In the genomic region with DNA sequence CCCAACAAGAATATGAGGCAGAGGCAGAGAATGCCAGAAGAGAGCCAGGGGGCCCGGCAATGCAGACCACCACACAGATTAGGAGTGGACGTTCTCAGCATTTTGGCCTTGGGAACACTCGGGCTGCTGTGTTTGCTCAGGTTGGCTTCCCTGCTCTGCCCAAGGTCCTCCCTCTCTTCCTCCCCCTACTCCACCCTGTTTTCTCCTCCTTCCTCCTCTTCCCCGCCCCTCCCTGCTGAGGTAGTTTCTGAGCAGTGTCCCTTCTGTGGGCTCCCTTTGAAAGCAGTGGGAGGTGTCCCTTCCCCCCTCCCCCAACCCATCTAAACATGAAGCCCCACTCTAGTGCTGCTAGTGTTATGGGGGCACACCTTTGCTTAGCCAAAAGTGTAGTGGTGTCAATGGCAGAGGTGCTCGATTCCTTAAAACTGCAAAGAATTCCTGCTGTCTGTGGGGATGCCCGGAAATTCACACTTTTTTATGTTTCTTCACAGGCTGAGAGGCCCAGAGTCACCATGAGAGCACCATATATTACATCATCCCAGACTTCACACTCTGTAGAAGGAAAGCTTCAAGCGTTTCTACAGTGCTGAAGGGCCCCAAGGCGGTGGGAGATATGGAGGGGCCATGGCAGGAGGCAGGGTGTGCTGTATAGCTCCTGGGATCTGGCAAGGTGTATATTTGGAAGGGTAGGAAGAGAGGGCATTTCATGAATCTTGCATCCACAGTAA, we compare ENCODE assay signal across 20 cellular contexts. TPM values are rescaled to one million over a fixed set of nuclear protein-coding genes. Genes with fewer than 3 reads are reported as not detected.
DNase-seq lines count a peak whose midpoint lies in the region; ATAC-seq, FAIRE-seq and TF ChIP-seq lines count a peak whose summit lies in the region.
"Had no signal": no experiment of that assay in that cellular context is flagged by ENCODE, and none has a peak within 500 bp of the region (broad histone marks: within the 10 kb centered on the region; RNA-seq: fewer than 3 reads in every experiment).

A gene (minus strand): TSS at position 161 of the 728 bp plus-strand sequence. CDS start 60 bp downstream, at position 101.

- H3K27ac ChIP-seq in mammary epithelial cell (ENCODE audit: insufficient read depth, low read depth, low read length) = no peak within 1 kb of the TSS
- H3K27ac ChIP-seq: BLaER1 treated with 17β-estradiol and CSF1 and Interleukin-3, amounts not matched to agents 10 nM and 100 nM; sigmoid colon had no signal

- H3K27ac Mint-ChIP-seq in activated CD8-positive, alpha-beta T cell treated with anti-CD3 and anti-CD28 coated beads, Interleukin-2, amount 10 ng/mL, durations not matched to agents 7 days and 5 days = no peak within 1 kb of the TSS
- H3K27ac Mint-ChIP-seq: activated naive CD8-positive, alpha-beta T cell; stimulated activated memory B cell treated with anti-CD40 and anti-IgM and Interleukin-4, amounts not matched to agents 10 μg/mL and 1 μg/mL and 100 μg/mL, for 72 hours had no signal

- peaks cover 15% of the 10 kb centered on the region for H3K4me1 ChIP-seq in mammary epithelial cell (ENCODE audit: insufficient read depth, low read length)
- peaks cover 4% of the 10 kb centered on the region for H3K4me1 ChIP-seq in mucosa of descending colon (ENCODE audit: low read depth)
- H3K4me1 ChIP-seq: sigmoid colon had no signal

- H3K36me3 ChIP-seq in mammary epithelial cell (ENCODE audit: insufficient read depth, low read length) = no peaks in the 10 kb centered on the region
- no peaks in the 10 kb centered on the region for H3K36me3 ChIP-seq in mucosa of descending colon (ENCODE audit: low read depth)
- H3K36me3 ChIP-seq: sigmoid colon had no signal

- in situ Hi-C loops in mammary epithelial cell (cut with MboI; ENCODE audit: low sequenced_read_pairs in 2 of 2) = no loop called here

- POLR2A ChIA-PET in activated CD8-positive, alpha-beta T cell treated with anti-CD3 and anti-CD28 coated beads, Interleukin-2, amount 10 ng/mL, durations not matched to agents 7 days and 5 days (lab: Charles Lee) = no interaction called here

- dilution Hi-C loops in mammary epithelial cell (cut with HindIII; ENCODE audit: low sequenced_read_pairs) = no loop called here

- no peaks in the 10 kb centered on the region for H3K36me3 Mint-ChIP-seq in activated CD8-positive, alpha-beta T cell treated with anti-CD3 and anti-CD28 coated beads, Interleukin-2, amount 10 ng/mL, durations not matched to agents 7 days and 5 days (ENCODE audit: low read depth)
- H3K36me3 Mint-ChIP-seq: activated naive CD8-positive, alpha-beta T cell; stimulated activated memory B cell treated with anti-CD40 and anti-IgM and Interleukin-4, amounts not matched to agents 10 μg/mL and 1 μg/mL and 100 μg/mL, for 72 hours had no signal

- H2AFZ ChIP-seq in mammary epithelial cell (ENCODE audit: low read depth, low read length) = no peak within 1 kb of the TSS

- H3K4me3 ChIP-seq in AG09309 (ENCODE audit: control insufficient read depth, low read depth, low read length) (peak within 1 kb of the TSS; percentile 23), mammary epithelial cell (replicated peaks in 1 of 3; ENCODE audit: insufficient read depth in 1 of 3, low read depth in 2 of 3, low read length in 3 of 3) (no peak within 1 kb of the TSS), mucosa of descending colon (no peak within 1 kb of the TSS)
- H3K4me3 ChIP-seq: BLaER1 treated with 17β-estradiol and CSF1 and Interleukin-3, amounts not matched to agents 10 nM and 100 nM; lung; sigmoid colon had no signal

- no peak within 1 kb of the TSS for H3K4me3 Mint-ChIP-seq in activated CD8-positive, alpha-beta T cell treated with anti-CD3 and anti-CD28 coated beads, Interleukin-2, amount 10 ng/mL, durations not matched to agents 7 days and 5 days
- H3K4me3 Mint-ChIP-seq: activated naive CD8-positive, alpha-beta T cell; stimulated activated memory B cell treated with anti-CD40 and anti-IgM and Interleukin-4, amounts not matched to agents 10 μg/mL and 1 μg/mL and 100 μg/mL, for 72 hours had no signal

- no peaks in the 10 kb centered on the region for H3K9me3 Mint-ChIP-seq in activated CD8-positive, alpha-beta T cell treated with anti-CD3 and anti-CD28 coated beads, Interleukin-2, amount 10 ng/mL, durations not matched to agents 7 days and 5 days (ENCODE audit: insufficient read depth)
- H3K9me3 Mint-ChIP-seq: stimulated activated memory B cell treated with anti-CD40 and anti-IgM and Interleukin-4, amounts not matched to agents 10 μg/mL and 1 μg/mL and 100 μg/mL, for 72 hours had no signal

- no peaks in the 10 kb centered on the region for H3K27me3 ChIP-seq in mammary epithelial cell (ENCODE audit: insufficient read depth, low read length)
- H3K27me3 ChIP-seq: BLaER1 treated with 17β-estradiol and CSF1 and Interleukin-3, amounts not matched to agents 10 nM and 100 nM had no signal

- TF ChIP-seq CTCF in AG09309 (IDR thresholded peaks at IDR 0.05; ENCODE audit: control insufficient read depth, insufficient read depth, low read depth, low read length, missing control alignments) = no peak
- no peak for TF ChIP-seq CTCF in mammary epithelial cell (conservative IDR thresholded peaks at IDR 0.05 in 1 of 2, IDR thresholded peaks at IDR 0.05 in 1 of 2; ENCODE audit: extremely low read depth in 1 of 2, insufficient read depth in 1 of 2, low read depth in 1 of 2, low read length in 2 of 2)
- TF ChIP-seq CTCF in mucosa of descending colon (IDR thresholded peaks at IDR 0.05) = no peak

- H3K9me3 ChIP-seq in mammary epithelial cell (replicated peaks; ENCODE audit: insufficient read depth, low read length) (no peaks in the 10 kb centered on the region), mucosa of descending colon (no peaks in the 10 kb centered on the region)
- H3K9me3 ChIP-seq: BLaER1 treated with 17β-estradiol and CSF1 and Interleukin-3, amounts not matched to agents 10 nM and 100 nM; sigmoid colon had no signal

- no peaks in the 10 kb centered on the region for H4K20me1 ChIP-seq in mammary epithelial cell (ENCODE audit: insufficient read depth, low read length)
- H4K20me1 ChIP-seq: BLaER1 treated with 17β-estradiol and CSF1 and Interleukin-3, amounts not matched to agents 10 nM and 100 nM had no signal

- no peak for FAIRE-seq in urothelium cell line (lab: Jason Lieb, UNC)

- H3K4me1 Mint-ChIP-seq in activated CD8-positive, alpha-beta T cell treated with anti-CD3 and anti-CD28 coated beads, Interleukin-2, amount 10 ng/mL, durations not matched to agents 7 days and 5 days (ENCODE audit: low read depth) = no peaks in the 10 kb centered on the region
- H3K4me1 Mint-ChIP-seq: stimulated activated memory B cell treated with anti-CD40 and anti-IgM and Interleukin-4, amounts not matched to agents 10 μg/mL and 1 μg/mL and 100 μg/mL, for 72 hours had no signal

- 78% methylated on average over 5 of the region's 8 CpGs for WGBS in mammary epithelial cell (ENCODE audit: low coverage, missing lambda C conversion rate)

- peak; percentile 44 for ATAC-seq in mucosa of descending colon
- no peak for ATAC-seq in activated CD8-positive, alpha-beta T cell treated with anti-CD3 and anti-CD28 coated beads, Interleukin-2, amount 10 ng/mL, durations not matched to agents 7 days and 5 days
- no peak for ATAC-seq in HG02840 (IDR thresholded peaks at IDR 0.05; ENCODE audit: low FRiP score, unreplicated experiment)
- ATAC-seq: stimulated activated memory B cell treated with anti-CD40 and anti-IgM and Interleukin-4, amounts not matched to agents 10 μg/mL and 1 μg/mL and 100 μg/mL, for 72 hours had no signal

- CTCF ChIA-PET in mammary epithelial cell (lab: Charles Lee; ENCODE audit: low non-redundant PET) = no interaction called here
- CTCF ChIA-PET in activated CD8-positive, alpha-beta T cell treated with anti-CD3 and anti-CD28 coated beads, Interleukin-2, amount 10 ng/mL, durations not matched to agents 7 days and 5 days (lab: Charles Lee) = no interaction called here

- intact Hi-C loops in mammary epithelial cell (cut with micrococcal nuclease) = loop anchor here (5.0 kb wide), 1 partner anchor 81 kb away; no protein-coding TSS in a partner anchor
- intact Hi-C loops in mucosa of descending colon (cut with DNase I, micrococcal nuclease) = no loop called here

- BruUV-seq in mammary epithelial cell (replicated peaks; lab: Mats Ljungman, UMichigan) = no TSS peak

- H3K79me2 ChIP-seq in mammary epithelial cell (ENCODE audit: insufficient read depth, low read length) = no peaks in the 10 kb centered on the region

- no peak for DNase-seq in AG09309 (ENCODE audit: low read depth)
- peak; percentile 20 for DNase-seq in HT1080 (ENCODE audit: low read depth)
- DNase-seq in mammary epithelial cell = no peak
- no peak for DNase-seq in mucosa of descending colon
- no peak for DNase-seq in activated CD8-positive, alpha-beta T cell treated with anti-CD3 and anti-CD28 coated beads, Interleukin-2, amount 10 ng/mL, durations not matched to agents 7 days and 5 days
- DNase-seq in HuH-7.5 (ENCODE audit: low spot score) = no peak
- no peak for DNase-seq in urothelium cell line (ENCODE audit: low spot score)
- DNase-seq: activated CD4-positive, alpha-beta T cell treated with anti-CD3 and anti-CD28 coated beads for 1 hour; activated T-cell treated with anti-CD3 and anti-CD28 coated beads, Interleukin-2, amount 50 U/mL, for 1 hour; caudate nucleus; effector CD8-positive, alpha-beta T cell; NCI-H1048; NCI-H345; sigmoid colon had no signal

- no peak within 1 kb of the TSS for H3K9ac ChIP-seq in mammary epithelial cell (ENCODE audit: insufficient read depth, low read length)
- H3K9ac ChIP-seq: BLaER1 treated with 17β-estradiol and CSF1 and Interleukin-3, amounts not matched to agents 10 nM and 100 nM had no signal

- peak within 1 kb of the TSS; percentile 68 for H3K4me2 ChIP-seq in mammary epithelial cell (ENCODE audit: insufficient read depth, low read depth, low read length)

- peaks cover 11% of the 10 kb centered on the region for H3K27me3 Mint-ChIP-seq in activated CD8-positive, alpha-beta T cell treated with anti-CD3 and anti-CD28 coated beads, Interleukin-2, amount 10 ng/mL, durations not matched to agents 7 days and 5 days (ENCODE audit: low read depth)

RNA-seq across cellular contexts. Expression of the gene that starts here (rescaled TPM):
- total RNA-seq in HT1080 (2014; rRNA removed; shearing (Covaris generic)) = 0.70 and 1.3 TPM in 2 replicates
- 1.6 TPM in 2 replicates for polyA plus RNA-seq in HT1080 (2015; cell fraction: cytosol; rRNA removed)
- polyA plus RNA-seq in HT1080 (2015; cell fraction: nucleus; rRNA removed) = 17.4 and 20.9 TPM in 2 replicates
- not detected for total RNA-seq in mammary epithelial cell
- 0.03 TPM for polyA plus RNA-seq in mammary epithelial cell
- polyA minus RNA-seq in mammary epithelial cell = not detected
- under 1 TPM in 2 of 3 donors, not detected in 1; 0.14 to 0.26 TPM for total RNA-seq in mucosa of descending colon
- total RNA-seq in activated CD8-positive, alpha-beta T cell treated with anti-CD3 and anti-CD28 coated beads, Interleukin-2, amount 10 ng/mL, durations not matched to agents 7 days and 5 days = under 1 TPM; 0.18 to 0.50 TPM
- total RNA-seq: sigmoid colon had no signal
- polyA plus RNA-seq: urinary bladder had no signal

Comparison
In these comparisons a context has a peak if more than half of its experiments do, and no peak if none do; other contexts are left out.
1. Peak in ATAC-seq in mucosa of descending colon; RNA of the gene not detected or under 1 TPM.